16 cellular contexts compared by ENCODE assay signal in genomic region chr13:96091932-96092253, GRCh38. TPM values are rescaled to one million over a fixed set of nuclear protein-coding genes. Genes with fewer than 3 reads are reported as not detected.
DNase-seq lines count a peak whose midpoint lies in the region; ATAC-seq and TF ChIP-seq lines count a peak whose summit lies in the region.
"Had no signal": no experiment of that assay in that cellular context is flagged by ENCODE, and none has a peak within 500 bp of the region (broad histone marks: within the 10 kb centered on the region; RNA-seq: fewer than 3 reads in every experiment).

No MANE protein-coding gene starts in this region.

- H3K27me3 Mint-ChIP-seq in brain (peaks cover 77% of the 10 kb centered on the region), nephron (ENCODE audit: low read depth) (peaks cover 90% of the 10 kb centered on the region)

- peak overlapping the region; percentile 84 for H3K4me3 ChIP-seq in right cardiac atrium (ENCODE audit: low read length)
- peak overlapping the region; percentile 36 to 39 for H3K4me3 ChIP-seq in uterus

- H3K4me3 Mint-ChIP-seq in brain (peak overlapping the region; percentile 79 to 92 (median 90)), nephron (peak overlapping the region; percentile 76 to 81 (median 80))
- H3K4me3 Mint-ChIP-seq in stimulated activated effector memory CD8-positive, alpha-beta T cell treated with anti-CD3 and anti-CD28 coated beads, Interleukin-12 subunit alpha, Interleukin-12 subunit beta, amount 100 ng/mL, for 72 hours = no peak overlapping the region
- H3K4me3 Mint-ChIP-seq: activated CD4-positive, alpha-beta memory T cell treated with anti-CD3 and anti-CD28 coated beads, Interleukin-2, amount 10 ng/mL, durations not matched to agents 7 days and 5 days had no signal

- 8% methylated on average over 6 of the region's 6 CpGs for WGBS in right cardiac atrium

- H3K36me3 ChIP-seq in uterus = no peaks in the 10 kb centered on the region
- H3K36me3 ChIP-seq: prostate gland had no signal

- H3K4me1 Mint-ChIP-seq in brain (peaks cover 15% of the 10 kb centered on the region), nephron (no peaks in the 10 kb centered on the region)
- H3K4me1 Mint-ChIP-seq in stimulated activated effector memory CD8-positive, alpha-beta T cell treated with anti-CD3 and anti-CD28 coated beads, Interleukin-12 subunit alpha, Interleukin-12 subunit beta, amount 100 ng/mL, for 72 hours = no peaks in the 10 kb centered on the region

- H3K36me3 Mint-ChIP-seq in brain = no peaks in the 10 kb centered on the region
- no peaks in the 10 kb centered on the region for H3K36me3 Mint-ChIP-seq in nephron (ENCODE audit: low read depth)
- no peaks in the 10 kb centered on the region for H3K36me3 Mint-ChIP-seq in stimulated activated effector memory CD8-positive, alpha-beta T cell treated with anti-CD3 and anti-CD28 coated beads, Interleukin-12 subunit alpha, Interleukin-12 subunit beta, amount 100 ng/mL, for 72 hours

- H3K4me1 ChIP-seq in right cardiac atrium (ENCODE audit: control insufficient read depth, insufficient read depth, low read length) (peaks cover 3% of the 10 kb centered on the region), uterus (no peaks in the 10 kb centered on the region)
- H3K4me1 ChIP-seq: prostate gland had no signal

- ATAC-seq in right cardiac atrium (no peak), Right ventricle myocardium inferior (no peak), HG02678 (IDR thresholded peaks at IDR 0.05; ENCODE audit: unreplicated experiment) (no peak), HG03095 (IDR thresholded peaks at IDR 0.05; ENCODE audit: unreplicated experiment) (no peak)
- ATAC-seq in stimulated activated effector memory CD8-positive, alpha-beta T cell treated with anti-CD3 and anti-CD28 coated beads, Interleukin-12 subunit alpha, Interleukin-12 subunit beta, amount 100 ng/mL, for 72 hours = no peak

- H3K9me3 ChIP-seq in right cardiac atrium (ENCODE audit: control insufficient read depth, low read length) (no peaks in the 10 kb centered on the region), uterus (no peaks in the 10 kb centered on the region)
- H3K9me3 ChIP-seq: prostate gland had no signal

- H3K27ac Mint-ChIP-seq in brain (peak overlapping the region in 2 of 5 experiments; percentile 4 to 73), nephron (no peak overlapping the region)
- H3K27ac Mint-ChIP-seq in stimulated activated effector memory CD8-positive, alpha-beta T cell treated with anti-CD3 and anti-CD28 coated beads, Interleukin-12 subunit alpha, Interleukin-12 subunit beta, amount 100 ng/mL, for 72 hours = no peak overlapping the region
- H3K27ac Mint-ChIP-seq: activated CD4-positive, alpha-beta memory T cell treated with anti-CD3 and anti-CD28 coated beads, Interleukin-2, amount 10 ng/mL, durations not matched to agents 7 days and 5 days had no signal

- TF ChIP-seq CTCF in brain (conservative IDR thresholded peaks at IDR 0.05) (no peak), nephron (IDR thresholded peaks at IDR 0.05; ENCODE audit: unreplicated experiment in 3 of 3) (no peak), uterus (IDR thresholded peaks at IDR 0.05) (no peak)

- DNase-seq in right cardiac atrium (no peak), Right ventricle myocardium inferior (ENCODE audit: missing footprints) (no peak), uterus (no peak)
- DNase-seq in stimulated activated effector memory CD8-positive, alpha-beta T cell treated with anti-CD3 and anti-CD28 coated beads, Interleukin-12 subunit alpha, Interleukin-12 subunit beta, amount 100 ng/mL, for 72 hours (ENCODE audit: low spot score in 2 of 2) = no peak
- DNase-seq: activated CD4-positive, alpha-beta memory T cell treated with anti-CD3 and anti-CD28 coated beads, Interleukin-2, amount 10 ng/mL, durations not matched to agents 7 days and 5 days; NCI-H2171; stimulated activated CD4-positive, alpha-beta T cell treated with anti-CD3 and anti-CD28 coated beads, Interleukin-4, amount 100 ng/mL, for 4 hours; stimulated activated naive CD4-positive, alpha-beta T cell; T-helper 9 cell had no signal

- intact Hi-C loops in right cardiac atrium (cut with DNase I) (no loop called here), Right ventricle myocardium inferior (cut with DNase I) (no loop called here), uterus (cut with DNase I; ENCODE audit: low total_unique reads) (no loop called here)

- no peak overlapping the region for H3K27ac ChIP-seq in right cardiac atrium (ENCODE audit: low read length)
- peak overlapping the region in 1 of 2 donors; percentile 78 for H3K27ac ChIP-seq in uterus
- H3K27ac ChIP-seq: HL-60, prostate gland had no signal

- H3K27me3 ChIP-seq in right cardiac atrium (ENCODE audit: control insufficient read depth, insufficient read depth) = no peaks in the 10 kb centered on the region
- H3K27me3 ChIP-seq in uterus = peaks cover 0 to 16% of the 10 kb centered on the region in 2 donors

- no peak for TF ChIP-seq POLR2A in uterus (IDR thresholded peaks at IDR 0.05)

- no peaks in the 10 kb centered on the region for H3K9me3 Mint-ChIP-seq in brain
- H3K9me3 Mint-ChIP-seq in nephron = no peaks in the 10 kb centered on the region
- H3K9me3 Mint-ChIP-seq in stimulated activated effector memory CD8-positive, alpha-beta T cell treated with anti-CD3 and anti-CD28 coated beads, Interleukin-12 subunit alpha, Interleukin-12 subunit beta, amount 100 ng/mL, for 72 hours = no peaks in the 10 kb centered on the region
- H3K9me3 Mint-ChIP-seq: activated CD4-positive, alpha-beta memory T cell treated with anti-CD3 and anti-CD28 coated beads, Interleukin-2, amount 10 ng/mL, durations not matched to agents 7 days and 5 days had no signal

RNA-seq across cellular contexts. Expression of gene HS6ST3, which starts 2.0 kb away (rescaled TPM):
- total RNA-seq in right cardiac atrium (1 to 10 TPM in 2 of 4 donors, under 1 TPM in 2; 0.64 to 1.3 (median 0.97) TPM), Right ventricle myocardium inferior (1.4 TPM), uterus (1 to 10 TPM; 1.3 to 8.7 (median 5.3) TPM)
- polyA plus RNA-seq in right cardiac atrium (0.79 TPM), brain (ENCODE audit: insufficient read depth, low read depth, low replicate concordance) (1.7 TPM)
- total RNA-seq: activated CD4-positive, alpha-beta memory T cell treated with anti-CD3 and anti-CD28 coated beads, Interleukin-2, amount 10 ng/mL, durations not matched to agents 7 days and 5 days; lung microvascular endothelial cell had no signal

RNA-seq across cellular contexts. Expression of gene UGGT2, which starts 38.7 kb away (rescaled TPM):
- total RNA-seq in right cardiac atrium = 10 to 100 TPM; 16.8 to 33.4 (median 21.4) TPM
- 7.6 TPM for polyA plus RNA-seq in right cardiac atrium
- total RNA-seq in Right ventricle myocardium inferior = 10.0 TPM
- polyA plus RNA-seq in brain (ENCODE audit: insufficient read depth, low read depth, low replicate concordance) = 2.1 TPM
- total RNA-seq in uterus = 100 to 1,000 TPM in 2 of 4 donors, 10 to 100 TPM in 2; 33.5 to 171 (median 116) TPM
- total RNA-seq: activated CD4-positive, alpha-beta memory T cell treated with anti-CD3 and anti-CD28 coated beads, Interleukin-2, amount 10 ng/mL, durations not matched to agents 7 days and 5 days had no signal
